8 cellular contexts compared by ENCODE assay signal in genomic region chr7:42236266-42237161, GRCh38.
DNase-seq lines count a peak whose midpoint lies in the region; ATAC-seq and TF ChIP-seq lines count a peak whose summit lies in the region.

No MANE protein-coding gene starts in this region.

- peak overlapping the region; percentile 78 for H3K4me3 ChIP-seq in fibroblast of pulmonary artery (replicated peaks; ENCODE audit: low read depth, low read length)

- TF ChIP-seq CTCF in VCaP (conservative IDR thresholded peaks at IDR 0.05): no peak
- no peak for TF ChIP-seq CTCF in fibroblast of pulmonary artery (IDR thresholded peaks at IDR 0.05; ENCODE audit: low read length, missing control alignments)
- no peak for TF ChIP-seq CTCF in nephron (IDR thresholded peaks at IDR 0.05; ENCODE audit: unreplicated experiment in 3 of 3)

- no peaks in the 10 kb centered on the region for H3K9me3 Mint-ChIP-seq in nephron

- H3K27ac Mint-ChIP-seq in nephron: peak overlapping the region; percentile 90 to 99 (median 97)

- ATAC-seq in HG02938 (IDR thresholded peaks at IDR 0.05; ENCODE audit: unreplicated experiment) (peak; percentile 20), GM19023 (IDR thresholded peaks at IDR 0.05; ENCODE audit: unreplicated experiment) (no peak)

- no peaks in the 10 kb centered on the region for H3K27me3 Mint-ChIP-seq in nephron (ENCODE audit: low read depth)

- peaks cover 75% of the 10 kb centered on the region for H3K4me1 Mint-ChIP-seq in nephron

- peaks cover 6% of the 10 kb centered on the region for H3K36me3 Mint-ChIP-seq in nephron (ENCODE audit: low read depth)

- H3K4me3 Mint-ChIP-seq in nephron: peak overlapping the region; percentile 93 to 96 (median 96)

- DNase-seq in NCI-H82 (lab: John Stamatoyannopoulos, UW): peak; percentile 9
- DNase-seq in NCI-H82 treated with DMSO at 0.1 percent for 48 hours (lab: John Stamatoyannopoulos, UW; ENCODE audit: unreplicated experiment): no peak
- peak; percentile 66 for DNase-seq in fibroblast of pulmonary artery (ENCODE audit: low read depth)
- no peak for DNase-seq in NAMALWA (ENCODE audit: low spot score)

- H3K27ac ChIP-seq in VCaP: peak overlapping the region; percentile 87

Comparison
In these comparisons a context has a peak if more than half of its experiments do, and no peak if none do; other contexts are left out.
1. DNase-seq: peak in NCI-H82 (single experiment) and fibroblast of pulmonary artery (single experiment); none in NCI-H82 treated with DMSO at 0.1 percent for 48 hours (single experiment) and NAMALWA (single experiment).